ENCODE assay signal across 8 cellular contexts in genomic region chr18:50819727-50820378, GRCh38. TPM values are rescaled to one million over a fixed set of nuclear protein-coding genes. Genes with fewer than 3 reads are reported as not detected.
DNase-seq lines count a peak whose midpoint lies in the region; ATAC-seq, FAIRE-seq and TF ChIP-seq lines count a peak whose summit lies in the region.

TSS of gene MRO (minus strand) at chr18:50820016. CDS start at chr18:50809400, 10,616 bp downstream.

- intact Hi-C loops in HepG2 (cut with micrococcal nuclease; ENCODE audit: unreplicated experiment), result loop anchor here (1.0 to 5.0 kb wide), 3 partner anchors 47 to 231 kb away; partner anchors contain the start of gene ELAC1

- no peaks in the 10 kb centered on the region for H3K79me2 ChIP-seq in HepG2 (ENCODE audit: insufficient read depth, low read length)

- no peaks in the 10 kb centered on the region for H3K9me3 ChIP-seq in BLaER1 treated with 17β-estradiol and CSF1 and Interleukin-3, amounts not matched to agents 10 nM and 100 nM (replicated peaks in 1 of 11)
- no peaks in the 10 kb centered on the region for H3K9me3 ChIP-seq in HepG2 (ENCODE audit: low read length)

- peak within 1 kb of the TSS in 8 of 11 experiments; percentile 24 to 61 (median 36); a peak in 11 of 22 replicates for H3K9ac ChIP-seq in BLaER1 treated with 17β-estradiol and CSF1 and Interleukin-3, amounts not matched to agents 10 nM and 100 nM
- H3K9ac ChIP-seq in HepG2 (ENCODE audit: insufficient read depth, low read depth, low read length), result no peak within 1 kb of the TSS

- H3K4me3 ChIP-seq in BLaER1 treated with 17β-estradiol and CSF1 and Interleukin-3, amounts not matched to agents 10 nM and 100 nM, result peak within 1 kb of the TSS in 4 of 10 experiments; percentile 40 to 51 (median 48); a peak in 7 of 20 replicates
- H3K4me3 ChIP-seq in coronary artery (peak within 1 kb of the TSS; percentile 62), HepG2 (replicated peaks in 1 of 3; ENCODE audit: insufficient read depth in 1 of 3, low read depth in 2 of 3, low read length in 3 of 3) (peak within 1 kb of the TSS in 2 of 3 experiments; percentile 21 to 38; a peak in 4 of 6 replicates)

- peak; percentile 78 for DNase-seq in NCI-H524 treated with DMSO at 0.1 percent for 48 hours (lab: John Stamatoyannopoulos, UW)
- DNase-seq in activated CD4-positive, alpha-beta T cell treated with anti-CD3 and anti-CD28 coated beads for 48 hours, result peak; percentile 86
- peak; percentile 85 for DNase-seq in coronary artery (ENCODE audit: low spot score)
- peak; percentile 58 for DNase-seq in HepG2 (ENCODE audit: low spot score)
- peak; percentile 65 for DNase-seq in stimulated activated CD4-positive, alpha-beta T cell treated with anti-CD3 and anti-CD28 coated beads, Interleukin-2, amount 100 ng/mL, for 4 hours (ENCODE audit: low read depth)

- H3K4me2 ChIP-seq in BLaER1 treated with 17β-estradiol and CSF1 and Interleukin-3, amounts not matched to agents 10 nM and 100 nM, result peak within 1 kb of the TSS; percentile 58 to 98 (median 73)
- peak within 1 kb of the TSS; percentile 79 for H3K4me2 ChIP-seq in HepG2 (ENCODE audit: low read depth, low read length)

- WGBS in HepG2 (ENCODE audit: low lambda C conversion rate), result 4% methylated on average over 24 of the region's 24 CpGs

- POLR2A ChIA-PET in HepG2 (lab: Yijun Ruan, JAX), result no interaction called here

- H4K20me1 ChIP-seq in BLaER1 treated with 17β-estradiol and CSF1 and Interleukin-3, amounts not matched to agents 10 nM and 100 nM, result no peaks in the 10 kb centered on the region
- no peaks in the 10 kb centered on the region for H4K20me1 ChIP-seq in HepG2 (ENCODE audit: insufficient read depth, low read length)

- BruUV-seq in HepG2 (replicated peaks; lab: Mats Ljungman, UMichigan), result no TSS peak

- no peaks in the 10 kb centered on the region for H3K36me3 ChIP-seq in BLaER1 treated with 17β-estradiol and CSF1 and Interleukin-3, amounts not matched to agents 10 nM and 100 nM
- no peaks in the 10 kb centered on the region for H3K36me3 ChIP-seq in HepG2 (replicated peaks in 1 of 2; ENCODE audit: control insufficient read depth in 1 of 2, insufficient read depth in 2 of 2, low read length in 2 of 2)

- no peak within 1 kb of the TSS for H2AFZ ChIP-seq in HepG2 (ENCODE audit: low read length)

- no peak for TF ChIP-seq POLR2A in HepG2 (IDR thresholded peaks at IDR 0.05; ENCODE audit: insufficient read depth in 1 of 2, low read depth in 2 of 2, low read length in 2 of 2)

- TF ChIP-seq CTCF in coronary artery (IDR thresholded peaks at IDR 0.05) (peak; percentile 75), HepG2 (CRISPR knock-in tag; IDR thresholded peaks at IDR 0.05) (peak; percentile 98)

- peak; percentile 54 for FAIRE-seq in HepG2 (lab: Jason Lieb, UNC)

- TF ChIP-seq RAD21 in HepG2 (CRISPR knock-in tag; IDR thresholded peaks at IDR 0.05), result peak; percentile 93

- no peak for TF ChIP-seq EP300 in HepG2 (IDR thresholded peaks at IDR 0.05; ENCODE audit: low read depth in 2 of 2, low read length in 2 of 2)
- TF ChIP-seq EP300 in HepG2 (CRISPR knock-in tag; IDR thresholded peaks at IDR 0.05; ENCODE audit: borderline replicate concordance), result no peak

- in situ Hi-C loops in HepG2 (cut with HindIII; ENCODE audit: extremely low pct_ligation_motif_present, low pct_unique_long_range_greater_than_20kb), result no loop called here

- peaks cover 0 to 24% (median 11%) of the 10 kb centered on the region in 11 experiments; a peak in 13 of 22 replicates for H3K27me3 ChIP-seq in BLaER1 treated with 17β-estradiol and CSF1 and Interleukin-3, amounts not matched to agents 10 nM and 100 nM
- peaks cover 0 to 6% of the 10 kb centered on the region in 2 experiments; a peak in 1 of 5 replicates for H3K27me3 ChIP-seq in HepG2 (ENCODE audit: control insufficient read depth in 1 of 2, insufficient read depth in 2 of 2, low read length in 2 of 2)

- peaks cover 36 to 60% (median 52%) of the 10 kb centered on the region in 10 experiments for H3K4me1 ChIP-seq in BLaER1 treated with 17β-estradiol and CSF1 and Interleukin-3, amounts not matched to agents 10 nM and 100 nM
- peaks cover 19% of the 10 kb centered on the region for H3K4me1 ChIP-seq in HepG2 (ENCODE audit: insufficient read depth, low read length)

- H3K27ac ChIP-seq in BLaER1 treated with 17β-estradiol and CSF1 and Interleukin-3, amounts not matched to agents 10 nM and 100 nM, result peak within 1 kb of the TSS; percentile 52 to 77 (median 64); a peak in 20 of 22 replicates
- H3K27ac ChIP-seq in coronary artery (peak within 1 kb of the TSS in 1 of 2 donors; percentile 18), HepG2 (ENCODE audit: extremely low read length, insufficient read depth, low read length) (no peak within 1 kb of the TSS)

- peak; percentile 93 for ATAC-seq in GM19351 (IDR thresholded peaks at IDR 0.05; ENCODE audit: unreplicated experiment)
- peak; percentile 50 for ATAC-seq in HG03469 (IDR thresholded peaks at IDR 0.05; ENCODE audit: unreplicated experiment)
- ATAC-seq in HepG2, result peak; percentile 97

- CTCF ChIA-PET in HepG2 (lab: Yijun Ruan, JAX; ENCODE audit: low intra/inter-chr PET ratio, low total read pairs), result interaction anchor here (0.8 to 2.5 kb wide), 3 partner anchors 208 to 801 kb away, joined by 3 to 37 read pairs (median 3); no protein-coding TSS in a partner anchor

TF ChIP-seq in HepG2, 621 proteins besides CTCF, POLR2A, EP300 and RAD21 (continues in another document):
- TF ChIP-seq THAP7 (CRISPR knock-in tag; IDR thresholded peaks at IDR 0.05) (0 out of 2 replicates have a peak, but pooled peaks have one; percentile 38), RNF2 (conservative IDR thresholded peaks at IDR 0.05; ENCODE audit: low read depth) (no peak), ZSCAN22 (CRISPR knock-in tag; IDR thresholded peaks at IDR 0.05) (no peak), ZNF614 (CRISPR knock-in tag; IDR thresholded peaks at IDR 0.05; ENCODE audit: borderline replicate concordance) (peak; percentile 41; the same call in 1 of the 2 replicates), ZNF430 (CRISPR knock-in tag; IDR thresholded peaks at IDR 0.05) (0 out of 2 replicates have a peak, but pooled peaks have one; percentile 34), RBFOX2 (IDR thresholded peaks at IDR 0.05; ENCODE audit: low read depth, low read length) (no peak), MYC (CRISPR knock-in tag; IDR thresholded peaks at IDR 0.05; ENCODE audit: borderline replicate concordance) (peak; percentile 30; the same call in 1 of the 2 replicates), TEF (CRISPR knock-in tag; IDR thresholded peaks at IDR 0.05) (peak; percentile 94), THAP11 (CRISPR knock-in tag; IDR thresholded peaks at IDR 0.05) (0 out of 2 replicates have a peak, but pooled peaks have one; percentile 20), RARA (CRISPR knock-in tag; IDR thresholded peaks at IDR 0.05) (0 out of 2 replicates have a peak, but pooled peaks have one; percentile 31), PPARG (CRISPR knock-in tag; conservative IDR thresholded peaks at IDR 0.05) (peak; percentile 77; the same call in 1 of the 2 replicates)

RNA-seq across cellular contexts. Expression of gene MRO, which starts in this region (rescaled TPM):
- total RNA-seq in HepG2 (2016; rRNA removed; fragmentation: Illumina TruSeq; extraction: Trizol), result not detected in 2 replicates
- not detected in 2 replicates for total RNA-seq in HepG2 (2016; cell fraction: cytosol; rRNA removed; fragmentation: Illumina TruSeq; extraction: Trizol; ENCODE audit: low read depth)
- total RNA-seq in HepG2 (2016; cell fraction: insoluble cytoplasmic fraction; rRNA removed; fragmentation: Illumina TruSeq; extraction: Trizol), result not detected in 2 replicates
- total RNA-seq in HepG2 (2016; cell fraction: membrane; rRNA removed; fragmentation: Illumina TruSeq; extraction: Trizol), result not detected in 2 replicates
- total RNA-seq in HepG2 (2016; cell fraction: nucleus; rRNA removed; fragmentation: Illumina TruSeq; extraction: Trizol), result not detected in 2 replicates
- polyA plus RNA-seq in HepG2 (2011; rRNA removed), result not detected in 2 replicates
- not detected in 2 replicates for polyA plus RNA-seq in HepG2 (2011; cell fraction: cytosol; rRNA removed)
- not detected in 2 replicates for polyA plus RNA-seq in HepG2 (2011; cell fraction: nucleus; rRNA removed)
- polyA plus RNA-seq in HepG2 (2012), result not detected in 2 replicates
- not detected in 2 replicates for polyA plus RNA-seq in HepG2 (2016; cell fraction: cytosol; fragmentation: Illumina TruSeq; extraction: Trizol; ENCODE audit: low read depth)
- not detected in 2 replicates for polyA plus RNA-seq in HepG2 (2016; cell fraction: insoluble cytoplasmic fraction; fragmentation: Illumina TruSeq; extraction: Trizol; ENCODE audit: low read depth)
- polyA plus RNA-seq in HepG2 (2016; cell fraction: membrane; fragmentation: Illumina TruSeq; extraction: Trizol; ENCODE audit: low read depth), result not detected in 2 replicates
- polyA plus RNA-seq in HepG2 (2016; cell fraction: nucleus; fragmentation: Illumina TruSeq; extraction: Trizol; ENCODE audit: insufficient read depth, low read depth), result not detected in 2 replicates
- polyA minus RNA-seq in HepG2 (2011; rRNA and poly(A)+ RNA removed; ENCODE audit: low replicate concordance), result 0.77 TPM in 1 of 2 replicates, not detected in the other
- polyA minus RNA-seq in HepG2 (2011; cell fraction: cytosol; rRNA and poly(A)+ RNA removed), result not detected in 2 replicates
- not detected in 2 replicates for polyA minus RNA-seq in HepG2 (2011; cell fraction: nucleus; rRNA and poly(A)+ RNA removed)

Comparison
In these comparisons a context has a peak if more than half of its experiments do, and no peak if none do; other contexts are left out.
1. Peak in DNase-seq, ATAC-seq, H3K4me3 ChIP-seq and H3K4me2 ChIP-seq in HepG2; RNA of the gene not detected or under 1 TPM.